8 cellular contexts compared by ENCODE assay signal in the genomic region with DNA sequence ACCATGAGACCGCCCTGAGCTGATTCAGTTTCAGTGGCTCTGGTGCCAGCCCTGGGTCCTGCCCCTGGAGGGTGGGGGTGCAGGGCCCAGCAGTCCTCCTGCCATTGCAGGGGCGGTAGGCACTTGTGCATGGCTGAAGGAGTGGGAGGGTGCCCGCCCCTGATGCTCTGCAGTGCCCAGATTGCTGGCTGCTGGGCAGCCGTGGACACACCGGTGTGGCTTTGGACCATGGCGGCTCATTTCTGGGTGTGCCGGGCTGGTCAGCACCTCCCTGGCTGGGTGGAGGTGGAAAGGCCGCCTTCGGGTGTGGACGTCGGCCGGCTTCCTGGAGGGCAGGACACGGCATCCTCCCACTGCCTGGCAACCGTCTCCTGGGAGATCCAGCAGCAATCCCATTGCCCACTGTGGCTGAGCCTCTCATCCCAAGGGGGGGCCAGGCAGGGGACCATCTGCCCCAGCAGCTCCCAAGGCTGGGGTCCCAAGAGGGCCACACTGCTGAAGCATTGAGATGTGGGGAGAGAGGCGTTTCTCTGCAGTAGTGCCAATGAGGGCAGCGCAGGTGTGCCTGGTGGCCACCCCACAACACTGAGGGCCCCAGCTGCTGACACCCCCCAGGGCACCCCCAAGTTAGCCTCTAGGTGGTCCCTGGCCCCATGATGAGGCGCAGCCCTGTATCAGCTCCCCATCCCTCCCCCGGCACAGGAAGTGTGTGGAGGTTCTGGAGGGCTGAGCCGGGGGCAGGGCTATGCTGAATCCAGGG. TPM values are rescaled to one million over a fixed set of nuclear protein-coding genes. Genes with fewer than 3 reads are reported as not detected.
A peak's percentile ranks its signal among the peaks of the same experiment; 100 is the strongest.
DNase-seq lines count a peak whose midpoint lies in the region; ATAC-seq and TF ChIP-seq lines count a peak whose summit lies in the region.

No MANE protein-coding gene starts in this region.

- H3K36me3 ChIP-seq in left ventricle myocardium inferior = peaks cover 25% of the 10 kb centered on the region

- H3K4me1 Mint-ChIP-seq in effector memory CD8-positive, alpha-beta T cell (ENCODE audit: low read depth in 2 of 2) = peaks cover 14 to 22% of the 10 kb centered on the region in 2 donors

- no peaks in the 10 kb centered on the region for H3K9me3 ChIP-seq in left ventricle myocardium inferior (replicated peaks)

- no peaks in the 10 kb centered on the region for H3K9me3 Mint-ChIP-seq in effector memory CD8-positive, alpha-beta T cell

- peaks cover 54% of the 10 kb centered on the region for H3K4me1 ChIP-seq in left ventricle myocardium inferior

- H3K27ac ChIP-seq in left ventricle myocardium inferior (replicated peaks) = peak overlapping the region; percentile 62

- H3K4me3 ChIP-seq in left ventricle myocardium inferior = no peak overlapping the region

- ATAC-seq in HG03432 (IDR thresholded peaks at IDR 0.05; ENCODE audit: unreplicated experiment) (peak; percentile 39), HG03025 (IDR thresholded peaks at IDR 0.05; ENCODE audit: low FRiP score, unreplicated experiment) (no peak)
- ATAC-seq in effector memory CD8-positive, alpha-beta T cell (replicated peaks) = peak; percentile 57

- no peaks in the 10 kb centered on the region for H3K27me3 ChIP-seq in left ventricle myocardium inferior (ENCODE audit: low read depth)

- DNase-seq in left ventricle myocardium inferior = no peak
- no peak for DNase-seq in cardiac septum (ENCODE audit: low spot score)
- no peak for DNase-seq in effector memory CD8-positive, alpha-beta T cell
- no peak for DNase-seq in AG20443 (ENCODE audit: low spot score)
- no peak for DNase-seq in HCEC 1CT
- DNase-seq in NCI-H128 (lab: John Stamatoyannopoulos, UW; ENCODE audit: unreplicated experiment) = no peak

- intact Hi-C loops in left ventricle myocardium inferior (cut with micrococcal nuclease) (no loop called here), cardiac septum (cut with DNase I) (loop anchor here (5.0 kb wide), 1 partner anchor 37 kb away; no protein-coding TSS in a partner anchor)

- H3K27me3 Mint-ChIP-seq in effector memory CD8-positive, alpha-beta T cell = no peaks in the 10 kb centered on the region

- H3K36me3 Mint-ChIP-seq in effector memory CD8-positive, alpha-beta T cell (ENCODE audit: insufficient read depth) = peaks cover 14% of the 10 kb centered on the region

- peak overlapping the region; percentile 83 to 84 for H3K4me3 Mint-ChIP-seq in effector memory CD8-positive, alpha-beta T cell

- H3K27ac Mint-ChIP-seq in effector memory CD8-positive, alpha-beta T cell = peak overlapping the region; percentile 55 to 89

- no peak for TF ChIP-seq CTCF in left ventricle myocardium inferior (IDR thresholded peaks at IDR 0.05; ENCODE audit: borderline replicate concordance)

RNA-seq across cellular contexts. Expression of gene TTYH3, which starts 12.9 kb away (rescaled TPM):
- total RNA-seq in left ventricle myocardium inferior = 10.9 TPM
- total RNA-seq in cardiac septum = 17.1 TPM

RNA-seq across cellular contexts. Expression of gene AMZ1, which starts 43.3 kb away (rescaled TPM):
- total RNA-seq in left ventricle myocardium inferior (0.11 TPM), cardiac septum (0.08 TPM)
